Comparison of ENCODE assay signal across 8 cellular contexts in genomic region chr20:36472656-36473071, GRCh38.
DNase-seq lines count a peak whose midpoint lies in the region; ATAC-seq lines count a peak whose summit lies in the region.

No MANE protein-coding gene starts in this region.

- H3K27ac ChIP-seq in mucosa of rectum (ENCODE audit: low read depth in 2 of 2, low read length in 2 of 2): peak overlapping the region; percentile 72 to 79

- peak overlapping the region; percentile 40 to 46 for H3K4me3 ChIP-seq in mucosa of rectum (ENCODE audit: low read length in 2 of 2)

- H3K9me3 ChIP-seq in mucosa of rectum (ENCODE audit: control insufficient read depth in 2 of 2, low read length in 2 of 2): no peaks in the 10 kb centered on the region

- no peaks in the 10 kb centered on the region for H3K27me3 ChIP-seq in mucosa of rectum (ENCODE audit: control insufficient read depth in 2 of 2, insufficient read depth in 2 of 2, low read length in 2 of 2)

- ATAC-seq in GM18502 (IDR thresholded peaks at IDR 0.05; ENCODE audit: poor library complexity, unreplicated experiment) (no peak), HG02970 (IDR thresholded peaks at IDR 0.05; ENCODE audit: low FRiP score, unreplicated experiment) (no peak), GM21528 (IDR thresholded peaks at IDR 0.05; ENCODE audit: low FRiP score, unreplicated experiment) (no peak)

- H3K36me3 ChIP-seq in mucosa of rectum (ENCODE audit: control insufficient read depth in 2 of 2, insufficient read depth in 2 of 2, low read length in 2 of 2): no peaks in the 10 kb centered on the region

- in situ Hi-C loops in T47D (cut with HindIII; ENCODE audit: low pct_unique_long_range_greater_than_20kb, low sequenced_read_pairs): no loop called here

- peak overlapping the region; percentile 26 to 28 for H3K9ac ChIP-seq in mucosa of rectum (ENCODE audit: low read depth in 1 of 2, low read length in 2 of 2)

- H3K4me1 ChIP-seq in mucosa of rectum (ENCODE audit: control insufficient read depth in 2 of 2, insufficient read depth in 2 of 2, low read length in 2 of 2): peaks cover 37 to 39% of the 10 kb centered on the region in 2 donors

- DNase-seq in EH (ENCODE audit: low read depth): peak; percentile 47
- DNase-seq in NCI-H510A treated with DMSO at 0.1 percent for 48 hours (lab: John Stamatoyannopoulos, UW): peak; percentile 49
- peak; percentile 82 to 89 for DNase-seq in T47D (ENCODE audit: low read depth in 1 of 2, low spot score in 1 of 2)
- no peak for DNase-seq in cerebellar nuclear complex (lab: John Stamatoyannopoulos, UW)

Comparison
In these comparisons a context has a peak if more than half of its experiments do, and no peak if none do; other contexts are left out.
1. DNase-seq: peak in EH (single experiment), NCI-H510A treated with DMSO at 0.1 percent for 48 hours (single experiment) and T47D (2 of 2); none in cerebellar nuclear complex (0 of 2).